In genomic region chr16:68244903-68245853, GRCh38 we compare ENCODE assay signal across 8 cellular contexts. TPM values are rescaled to one million over a fixed set of nuclear protein-coding genes. Genes with fewer than 3 reads are reported as not detected.
DNase-seq lines count a peak whose midpoint lies in the region; ATAC-seq and TF ChIP-seq lines count a peak whose summit lies in the region.

PLA2G15 (plus strand) TSS chr16:68245373; CDS start chr16:68245427, 54 bp downstream.

- no peaks in the 10 kb centered on the region for H3K36me3 ChIP-seq in neural progenitor cell
- peaks cover 0 to 17% (median 15%) of the 10 kb centered on the region in 4 donors for H3K36me3 ChIP-seq in stomach

- DNase-seq in Daoy (ENCODE audit: low read depth): peak; percentile 93
- peak; percentile 94 for DNase-seq in activated gamma-delta T cell (lab: John Stamatoyannopoulos, UW)
- DNase-seq in foreskin fibroblast: peak; percentile 96 to 99
- peak; percentile 97 for DNase-seq in neural progenitor cell (ENCODE audit: low spot score)
- DNase-seq in stomach: peak; percentile 96

- H3K9me3 Mint-ChIP-seq in neural progenitor cell: no peaks in the 10 kb centered on the region

- 0 to 2% (median 1%) methylated on average over 22 to 75 of the region's 75 CpGs for WGBS in stomach, 5 donors

- H3K4me1 ChIP-seq in neural progenitor cell (peaks cover 4% of the 10 kb centered on the region), stomach (peaks cover 21 to 41% (median 33%) of the 10 kb centered on the region in 4 donors)

- H3K4me3 Mint-ChIP-seq in neural progenitor cell: peak within 1 kb of the TSS; percentile 98

- no peaks in the 10 kb centered on the region for H3F3A ChIP-seq in neural progenitor cell (ENCODE audit: low read depth)

- H3K4me3 ChIP-seq in foreskin fibroblast (ENCODE audit: low read depth in 1 of 2, low read length in 2 of 2) (peak within 1 kb of the TSS; percentile 84 to 95), neural progenitor cell (peak within 1 kb of the TSS; percentile 94), stomach (peak within 1 kb of the TSS; percentile 63 to 86 (median 76))

- H2AFZ ChIP-seq in neural progenitor cell (replicated peaks): peak within 1 kb of the TSS; percentile 89

- H3K9me3 ChIP-seq in neural progenitor cell (ENCODE audit: low read depth) (no peaks in the 10 kb centered on the region), stomach (no peaks in the 10 kb centered on the region)

- H3K9ac ChIP-seq in neural progenitor cell: no peak within 1 kb of the TSS

- no peaks in the 10 kb centered on the region for H4K20me1 ChIP-seq in neural progenitor cell (ENCODE audit: low read depth)

- H3K4me2 ChIP-seq in neural progenitor cell: peak within 1 kb of the TSS; percentile 96

- peaks cover 19% of the 10 kb centered on the region for H3K27me3 ChIP-seq in neural progenitor cell
- no peaks in the 10 kb centered on the region for H3K27me3 ChIP-seq in stomach

- peaks cover 21% of the 10 kb centered on the region for H3K27me3 Mint-ChIP-seq in neural progenitor cell (ENCODE audit: insufficient read depth, low read depth)

- H3K27ac Mint-ChIP-seq in neural progenitor cell: peak within 1 kb of the TSS; percentile 79

- H3K27ac ChIP-seq in neural progenitor cell (no peak within 1 kb of the TSS), stomach (peak within 1 kb of the TSS; percentile 28 to 78 (median 75))

- peaks cover 13% of the 10 kb centered on the region for H3K4me1 Mint-ChIP-seq in neural progenitor cell

- peak; percentile 81 for TF ChIP-seq POLR2A in Raji (IDR thresholded peaks at IDR 0.05; ENCODE audit: insufficient read depth, low read depth, low read length)
- TF ChIP-seq POLR2A in stomach (IDR thresholded peaks at IDR 0.05): peak in 1 of 4 donors; percentile 27

- ATAC-seq in GM21619 (IDR thresholded peaks at IDR 0.05; ENCODE audit: unreplicated experiment): peak; percentile 70

- TF ChIP-seq EP300 in Ishikawa (IDR thresholded peaks at IDR 0.05; ENCODE audit: borderline replicate concordance) (no peak), stomach (IDR thresholded peaks at IDR 0.05) (no peak)

- no peak for TF ChIP-seq RAD21 in Ishikawa (IDR thresholded peaks at IDR 0.05; ENCODE audit: low read depth)

- no peaks in the 10 kb centered on the region for H3K79me2 ChIP-seq in neural progenitor cell (ENCODE audit: low read depth)

- intact Hi-C loops in stomach (cut with DNase I; ENCODE audit: low total_unique reads): loop anchor here (5.0 kb wide), 1 partner anchor 77 kb away; no protein-coding TSS in a partner anchor

- no peak for TF ChIP-seq CTCF in foreskin fibroblast (IDR thresholded peaks at IDR 0.05; ENCODE audit: low read depth, low read length)
- no peak for TF ChIP-seq CTCF in neural progenitor cell (IDR thresholded peaks at IDR 0.05)
- no peak for TF ChIP-seq CTCF in stomach (IDR thresholded peaks at IDR 0.05)

- H3K36me3 Mint-ChIP-seq in neural progenitor cell: peaks cover 5% of the 10 kb centered on the region

TF ChIP-seq in Ishikawa, 13 proteins besides CTCF, POLR2A, EP300 and RAD21:
- TF ChIP-seq FOXM1 (IDR thresholded peaks at IDR 0.05; ENCODE audit: borderline replicate concordance, low read depth): no peak
- TF ChIP-seq USF1 (IDR thresholded peaks at IDR 0.05): no peak; the same call in 1 of the 2 replicates
- peak; percentile 37; the same call in 1 of the 2 replicates for TF ChIP-seq YY1 (IDR thresholded peaks at IDR 0.05; ENCODE audit: low read depth)
- peak; percentile 96 for TF ChIP-seq EGR1 (IDR thresholded peaks at IDR 0.05)
- no peak for TF ChIP-seq CREB1 (IDR thresholded peaks at IDR 0.05; ENCODE audit: low read depth)
- no peak for TF ChIP-seq REST (IDR thresholded peaks at IDR 0.05; ENCODE audit: low read depth)
- no peak for TF ChIP-seq TCF12 (IDR thresholded peaks at IDR 0.05; ENCODE audit: low read depth)
- TF ChIP-seq TAF1 (IDR thresholded peaks at IDR 0.05; ENCODE audit: low read depth): peak; percentile 50; the same call in 1 of the 2 replicates
- TF ChIP-seq ZBTB7A (IDR thresholded peaks at IDR 0.05; ENCODE audit: low read depth): 0 out of 2 replicates have a peak, but pooled peaks have one; percentile 39
- TF ChIP-seq MAX (IDR thresholded peaks at IDR 0.05): peak; percentile 42; the same call in 1 of the 2 replicates
TF ChIP-seq in Ishikawa: peak in this region for 5.

RNA-seq across cellular contexts. Expression of gene PLA2G15, which starts in this region (rescaled TPM):
- 11.9 and 17.8 TPM in 2 replicates for total RNA-seq in Daoy (2014; rRNA removed; shearing (Covaris generic))
- total RNA-seq in neural progenitor cell (ENCODE audit: low replicate concordance) (3.8 and 11.7 TPM in 2 replicates), stomach (10 to 100 TPM in 2 of 5 donors, 1 to 10 TPM in 3; 3.5 to 16.5 (median 9.8) TPM)
- polyA plus RNA-seq in stomach: 1 to 10 TPM; 4.4 to 6.0 (median 5.8) TPM
